9 cellular contexts compared by ENCODE assay signal in genomic region chr10:30185916-30186315, GRCh38.
DNase-seq lines count a peak whose midpoint lies in the region; TF ChIP-seq lines count a peak whose summit lies in the region.
"Had no signal": no experiment of that assay in that cellular context is flagged by ENCODE, and none has a peak within 500 bp of the region (broad histone marks: within the 10 kb centered on the region; RNA-seq: fewer than 3 reads in every experiment).

No MANE protein-coding gene starts in this region.

- peak overlapping the region; percentile 44 to 65 (median 54) for H3K27ac Mint-ChIP-seq in nephron
- H3K27ac Mint-ChIP-seq: activated B cell treated with CpG ODN at 0.5 μM for 24 hours had no signal

- no peaks in the 10 kb centered on the region for H3K4me1 ChIP-seq in adrenal gland (replicated peaks in 1 of 2)

- H3K4me1 Mint-ChIP-seq in nephron = peaks cover 36% of the 10 kb centered on the region

- H3K27ac ChIP-seq in adrenal gland = no peak overlapping the region

- intact Hi-C loops in adrenal gland (cut with DNase I) = no loop called here

- no peaks in the 10 kb centered on the region for H3K9me3 Mint-ChIP-seq in nephron
- H3K9me3 Mint-ChIP-seq: activated B cell treated with CpG ODN at 0.5 μM for 24 hours had no signal

- no peaks in the 10 kb centered on the region for H3K36me3 Mint-ChIP-seq in nephron (ENCODE audit: low read depth)

- no peak for TF ChIP-seq CTCF in AG10803 (conservative IDR thresholded peaks at IDR 0.05; ENCODE audit: low read length)
- no peak for TF ChIP-seq CTCF in epithelial cell of esophagus (IDR thresholded peaks at IDR 0.05; ENCODE audit: insufficient read depth, low read depth, low read length, missing control alignments)
- TF ChIP-seq CTCF in nephron (IDR thresholded peaks at IDR 0.05; ENCODE audit: unreplicated experiment in 3 of 3) = no peak
- TF ChIP-seq CTCF in adrenal gland (IDR thresholded peaks at IDR 0.05) = no peak

- TF ChIP-seq POLR2A in adrenal gland (IDR thresholded peaks at IDR 0.05) = no peak

- H3K9me3 ChIP-seq in adrenal gland (replicated peaks in 1 of 3) = no peaks in the 10 kb centered on the region

- 80 to 94% (median 86%) methylated on average over 3 of the region's 3 CpGs for WGBS in adrenal gland, 4 donors

- DNase-seq in AG10803 (ENCODE audit: low read depth) (peak; percentile 92), M059J (ENCODE audit: low read depth) (peak; percentile 81), epithelial cell of esophagus (ENCODE audit: low read depth) (peak; percentile 91), adrenal gland (no peak), middle frontal gyrus (ENCODE audit: extremely low spot score, low spot score) (no peak), NCI-H748 (lab: John Stamatoyannopoulos, UW; ENCODE audit: unreplicated experiment) (no peak), NCI-H1694 (lab: John Stamatoyannopoulos, UW) (no peak)
- DNase-seq: activated B cell treated with CpG ODN at 0.5 μM for 24 hours had no signal

- no peak overlapping the region for H3K4me3 Mint-ChIP-seq in nephron
- H3K4me3 Mint-ChIP-seq: activated B cell treated with CpG ODN at 0.5 μM for 24 hours had no signal

- no peaks in the 10 kb centered on the region for H3K36me3 ChIP-seq in adrenal gland (replicated peaks in 1 of 2)

- no peak overlapping the region for H3K4me3 ChIP-seq in AG10803 (ENCODE audit: low read length)
- no peak overlapping the region for H3K4me3 ChIP-seq in epithelial cell of esophagus (ENCODE audit: low read length)
- no peak overlapping the region for H3K4me3 ChIP-seq in adrenal gland

- H3K27me3 ChIP-seq in adrenal gland = no peaks in the 10 kb centered on the region

- H3K27me3 Mint-ChIP-seq in nephron (ENCODE audit: low read depth) = peaks cover 13% of the 10 kb centered on the region

Comparison
In these comparisons a context has a peak if more than half of its experiments do, and no peak if none do; other contexts are left out.
1. DNase-seq: peak in AG10803 (single experiment), M059J (single experiment) and epithelial cell of esophagus (single experiment); none in adrenal gland (0 of 7), middle frontal gyrus (single experiment), NCI-H748 (single experiment) and NCI-H1694 (single experiment).